Comparison of ENCODE assay signal across 8 cellular contexts in the genomic region with DNA sequence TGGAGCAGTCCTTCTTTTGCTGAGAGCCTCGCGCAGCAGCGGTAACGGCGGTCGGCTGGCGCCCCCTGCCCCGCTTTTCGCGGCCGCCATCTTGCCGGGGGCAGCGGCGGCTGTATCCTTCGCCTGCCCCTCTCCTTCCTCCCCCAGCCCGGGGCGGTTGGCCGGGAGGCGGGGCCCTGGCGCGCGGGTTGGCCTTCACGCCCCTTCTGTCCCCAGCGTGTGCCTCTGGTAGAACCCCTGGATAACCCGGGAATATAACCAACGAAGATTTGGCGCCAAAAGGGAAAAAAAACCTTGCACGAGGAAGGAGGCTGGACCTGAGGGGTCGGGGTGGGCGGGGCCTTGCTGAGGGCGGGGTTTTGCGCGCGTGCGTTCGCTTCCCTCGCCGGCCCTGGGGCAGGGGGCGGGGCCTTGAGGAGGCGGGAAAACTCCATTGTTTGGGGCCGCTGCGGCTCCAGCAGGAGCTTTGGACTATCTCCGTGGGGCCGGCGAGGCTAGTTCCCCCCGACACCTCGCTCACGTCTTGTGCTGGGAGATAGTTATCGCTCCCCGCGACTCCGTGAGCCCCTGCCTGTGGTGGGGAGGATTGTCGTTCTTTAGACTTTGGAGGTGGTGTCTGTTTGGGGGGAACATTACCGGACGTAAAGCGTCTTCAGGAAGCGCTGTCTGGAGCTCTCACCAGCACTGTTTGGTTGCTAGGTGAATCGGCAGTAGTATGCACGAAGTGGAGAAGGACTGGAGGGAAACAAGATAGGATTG. TPM values are rescaled to one million over a fixed set of nuclear protein-coding genes. Genes with fewer than 3 reads are reported as not detected.
DNase-seq lines count a peak whose midpoint lies in the region; ATAC-seq and TF ChIP-seq lines count a peak whose summit lies in the region.

No MANE protein-coding gene starts in this region.

- H3K4me3 ChIP-seq in coronary artery, result peak overlapping the region; percentile 86

- H3K9me3 Mint-ChIP-seq in activated CD4-positive, alpha-beta T cell treated with anti-CD3 and anti-CD28 coated beads, Interleukin-2, amount 10 ng/mL, durations not matched to agents 24 days and 14 days, result no peaks in the 10 kb centered on the region

- H3K4me1 Mint-ChIP-seq in activated CD4-positive, alpha-beta T cell treated with anti-CD3 and anti-CD28 coated beads, Interleukin-2, amount 10 ng/mL, durations not matched to agents 24 days and 14 days, result peaks cover 25% of the 10 kb centered on the region

- intact Hi-C loops in activated CD4-positive, alpha-beta T cell treated with anti-CD3 and anti-CD28 coated beads, Interleukin-2, amount 10 ng/mL, durations not matched to agents 24 days and 14 days (cut with micrococcal nuclease), result loop anchor here (1.0 to 10.0 kb wide), 9 partner anchors 84 to 1552 kb away; a partner anchor contains a TSS

- DNase-seq in ACHN, result peak; percentile 85
- DNase-seq in NCI-H526 (lab: John Stamatoyannopoulos, UW), result peak; percentile 94 to 99
- peak; percentile 96 for DNase-seq in activated CD4-positive, alpha-beta T cell treated with anti-CD3 and anti-CD28 coated beads, Interleukin-2, amount 10 ng/mL, durations not matched to agents 24 days and 14 days
- DNase-seq in coronary artery (ENCODE audit: low spot score), result peak; percentile 87
- peak; percentile 89 for DNase-seq in left lobe of liver (ENCODE audit: low spot score)
- DNase-seq in stimulated activated CD4-positive, alpha-beta T cell treated with anti-CD3 and anti-CD28 coated beads, Interleukin-1b, Interleukin-23, amount 100 ng/mL, for 48 hours, result peak; percentile 88

- H3K36me3 Mint-ChIP-seq in activated CD4-positive, alpha-beta T cell treated with anti-CD3 and anti-CD28 coated beads, Interleukin-2, amount 10 ng/mL, durations not matched to agents 24 days and 14 days (ENCODE audit: low read depth), result peaks cover 16% of the 10 kb centered on the region

- peak overlapping the region; percentile 81 to 96 for H3K27ac ChIP-seq in coronary artery

- H3K27ac Mint-ChIP-seq in activated CD4-positive, alpha-beta T cell treated with anti-CD3 and anti-CD28 coated beads, Interleukin-2, amount 10 ng/mL, durations not matched to agents 24 days and 14 days, result peak overlapping the region; percentile 98

- H3K27me3 Mint-ChIP-seq in activated CD4-positive, alpha-beta T cell treated with anti-CD3 and anti-CD28 coated beads, Interleukin-2, amount 10 ng/mL, durations not matched to agents 24 days and 14 days, result no peaks in the 10 kb centered on the region

- peak overlapping the region; percentile 99 for H3K4me3 Mint-ChIP-seq in activated CD4-positive, alpha-beta T cell treated with anti-CD3 and anti-CD28 coated beads, Interleukin-2, amount 10 ng/mL, durations not matched to agents 24 days and 14 days

- in situ Hi-C loops in ACHN (cut with HindIII; ENCODE audit: low pct_ligation_motif_present, low pct_unique_long_range_greater_than_20kb, low sequenced_read_pairs), result no loop called here

- no peak for TF ChIP-seq CTCF in coronary artery (IDR thresholded peaks at IDR 0.05)

- ATAC-seq in GM19025 (IDR thresholded peaks at IDR 0.05; ENCODE audit: low read depth, unreplicated experiment) (peak; percentile 21), HG03442 (IDR thresholded peaks at IDR 0.05; ENCODE audit: unreplicated experiment) (peak; percentile 20), left lobe of liver (peak; percentile 77)

RNA-seq across cellular contexts. Expression of a gene that starts 0.7 kb away (rescaled TPM):
- 263 and 295 TPM in 2 replicates for total RNA-seq in activated CD4-positive, alpha-beta T cell treated with anti-CD3 and anti-CD28 coated beads, Interleukin-2, amount 10 ng/mL, durations not matched to agents 24 days and 14 days
- total RNA-seq in left lobe of liver, result 28.2 TPM

RNA-seq across cellular contexts. Expression of a gene that starts 33.9 kb away (rescaled TPM):
- total RNA-seq in activated CD4-positive, alpha-beta T cell treated with anti-CD3 and anti-CD28 coated beads, Interleukin-2, amount 10 ng/mL, durations not matched to agents 24 days and 14 days, result 193 and 199 TPM in 2 replicates
- total RNA-seq in left lobe of liver, result 310 TPM

RNA-seq across cellular contexts. Expression of a gene that starts 39.3 kb away (rescaled TPM):
- total RNA-seq in activated CD4-positive, alpha-beta T cell treated with anti-CD3 and anti-CD28 coated beads, Interleukin-2, amount 10 ng/mL, durations not matched to agents 24 days and 14 days, result 1.6 and 2.8 TPM in 2 replicates
- 2.7 TPM for total RNA-seq in left lobe of liver

Comparison
In these comparisons a context has a peak if more than half of its experiments do, and no peak if none do; other contexts are left out.
1. Peak in every context shown above with its lines: DNase-seq, ATAC-seq, H3K4me3 ChIP-seq and H3K27ac ChIP-seq.
2. ATAC-seq: peak in every context shown above with its lines; median percentile 77 in left lobe of liver; 21 in GM19025; 20 in HG03442.